22 cellular contexts compared by ENCODE assay signal in the genomic region with DNA sequence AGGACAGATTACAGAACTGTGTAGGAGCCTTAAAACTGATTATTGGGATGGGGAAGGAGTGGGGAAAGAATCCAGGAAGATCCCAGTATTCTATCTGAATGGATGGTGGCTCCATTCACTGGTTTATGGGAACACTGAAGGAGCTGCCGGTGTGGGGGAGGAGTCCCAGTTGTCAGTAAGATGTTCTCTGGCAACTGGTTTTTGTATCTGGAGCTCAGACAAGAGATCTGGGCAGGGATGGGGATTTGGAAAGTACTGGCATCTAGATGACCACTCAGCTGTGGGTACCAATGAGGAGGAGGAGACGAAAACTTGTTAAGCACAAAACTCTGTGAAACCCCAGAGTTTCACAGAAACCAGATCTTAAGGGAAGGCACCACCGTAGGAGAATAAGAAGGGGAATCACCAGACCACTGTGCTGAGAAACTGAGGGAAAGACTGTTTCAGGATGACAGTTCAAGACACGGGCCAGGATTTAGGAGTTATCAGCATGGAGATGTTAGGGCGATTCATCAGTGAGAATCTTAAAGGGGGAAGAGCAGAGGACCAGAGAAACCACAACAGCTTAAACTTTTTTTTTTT.
"Had no signal": no experiment of that assay in that cellular context is flagged by ENCODE, and none has a peak within 500 bp of the region (broad histone marks: within the 10 kb centered on the region; RNA-seq: fewer than 3 reads in every experiment).

No MANE protein-coding gene starts in this region.

- H3K36me3 ChIP-seq: heart left ventricle, neural progenitor cell, ovary, right atrium auricular region, sigmoid colon, tibial artery, upper lobe of left lung, uterus had no signal

- H3K4me1 ChIP-seq: neural progenitor cell, right atrium auricular region, uterus had no signal

- H3K9me3 ChIP-seq: ovary, upper lobe of left lung, uterus had no signal

- FAIRE-seq: endometrium, frontal cortex, islet of Langerhans, small intestine had no signal

- H3K4me1 Mint-ChIP-seq: natural killer cell, neural progenitor cell had no signal

- H3K4me2 ChIP-seq: neural progenitor cell had no signal

- H3K27ac Mint-ChIP-seq: natural killer cell, neural progenitor cell had no signal

- H3K9me3 Mint-ChIP-seq: natural killer cell had no signal

- H3K9ac ChIP-seq: neural progenitor cell had no signal

- H3K4me3 Mint-ChIP-seq: natural killer cell, neural progenitor cell had no signal

- ATAC-seq: esophagus mucosa, heart left ventricle, natural killer cell had no signal

- H2AFZ ChIP-seq: neural progenitor cell had no signal

- DNase-seq: cortex of kidney; dorsolateral prefrontal cortex; effector CD8-positive, alpha-beta T cell; heart left ventricle; kidney glomerular epithelial cell; mesendoderm; natural killer cell; nucleus accumbens; ovary; sigmoid colon; small intestine; stimulated activated CD4-positive, alpha-beta T cell treated with anti-CD3 and anti-CD28 coated beads, Interleukin-12 subunit alpha, Interleukin-12 subunit beta, amount 100 ng/mL, for 4 hours; stimulated activated naive CD4-positive, alpha-beta T cell treated with Interleukin-2 at 50 U/mL for 16 hours; tibial artery; upper lobe of left lung; uterus had no signal

- H3K27ac ChIP-seq: dorsolateral prefrontal cortex, heart left ventricle, neural progenitor cell, ovary, right atrium auricular region, sigmoid colon, tibial artery, upper lobe of left lung, uterus had no signal

- H3K27me3 ChIP-seq: dorsolateral prefrontal cortex, heart left ventricle, neural progenitor cell, ovary, right atrium auricular region, sigmoid colon, tibial artery, upper lobe of left lung, uterus had no signal

- H3K4me3 ChIP-seq: dorsolateral prefrontal cortex, heart left ventricle, neural progenitor cell, ovary, right atrium auricular region, sigmoid colon, tibial artery, upper lobe of left lung, uterus had no signal
